In genomic region chr6:93282521-93283031, GRCh38 we compare ENCODE assay signal across 15 cellular contexts.
"Had no signal": no experiment of that assay in that cellular context is flagged by ENCODE, and none has a peak within 500 bp of the region (broad histone marks: within the 10 kb centered on the region; RNA-seq: fewer than 3 reads in every experiment).

No MANE protein-coding gene starts in this region.

- H3K27me3 Mint-ChIP-seq: activated CD4-positive, alpha-beta memory T cell treated with anti-CD3 and anti-CD28 coated beads, Interleukin-2, amount 10 ng/mL, durations not matched to agents 7 days and 5 days; activated CD4-positive, alpha-beta T cell treated with anti-CD3 and anti-CD28 coated beads for 36 hours; stimulated activated naive CD8-positive, alpha-beta T cell treated with anti-CD3 and anti-CD28 coated beads, Interleukin-15, amount 100 ng/mL, for 72 hours had no signal

- H3K4me3 Mint-ChIP-seq: activated CD4-positive, alpha-beta memory T cell treated with anti-CD3 and anti-CD28 coated beads, Interleukin-2, amount 10 ng/mL, durations not matched to agents 7 days and 5 days; activated CD4-positive, alpha-beta T cell treated with anti-CD3 and anti-CD28 coated beads for 36 hours; activated naive CD4-positive, alpha-beta T cell treated with anti-CD3 and anti-CD28 coated beads for 36 hours; mesothelial cell of epicardium; stimulated activated naive CD8-positive, alpha-beta T cell treated with anti-CD3 and anti-CD28 coated beads, Interleukin-15, amount 100 ng/mL, for 72 hours; T-helper 2 cell treated with Interferon-gamma antibody and Interleukin-4, amounts not matched to agents 5 μg/mL and 100 μg/mL, for 36 hours had no signal

- DNase-seq: activated CD4-positive, alpha-beta memory T cell treated with anti-CD3 and anti-CD28 coated beads, Interleukin-2, amount 10 ng/mL, durations not matched to agents 7 days and 5 days; activated CD4-positive, alpha-beta T cell treated with anti-CD3 and anti-CD28 coated beads for 36 hours; activated naive CD4-positive, alpha-beta T cell treated with anti-CD3 and anti-CD28 coated beads for 36 hours; central memory CD4-positive, alpha-beta T cell; cortex of kidney; effector CD8-positive, alpha-beta T cell; foreskin melanocyte; head of caudate nucleus; left ventricle myocardium superior; stimulated activated CD4-positive, alpha-beta T cell treated with anti-CD3 and anti-CD28 coated beads, Interleukin-15, amount 100 ng/mL, for 24 hours; stimulated activated CD4-positive, alpha-beta T cell treated with anti-CD3 and anti-CD28 coated beads, Interleukin-4, amount 100 ng/mL, for 4 hours; stimulated activated naive CD8-positive, alpha-beta T cell treated with anti-CD3 and anti-CD28 coated beads, Interleukin-15, amount 100 ng/mL, for 72 hours had no signal

- H3K27me3 ChIP-seq: vagina had no signal

- H3K27ac Mint-ChIP-seq: activated CD4-positive, alpha-beta memory T cell treated with anti-CD3 and anti-CD28 coated beads, Interleukin-2, amount 10 ng/mL, durations not matched to agents 7 days and 5 days; activated CD4-positive, alpha-beta T cell treated with anti-CD3 and anti-CD28 coated beads for 36 hours; activated naive CD4-positive, alpha-beta T cell treated with anti-CD3 and anti-CD28 coated beads for 36 hours; mesothelial cell of epicardium; stimulated activated naive CD8-positive, alpha-beta T cell treated with anti-CD3 and anti-CD28 coated beads, Interleukin-15, amount 100 ng/mL, for 72 hours; T-helper 2 cell treated with Interferon-gamma antibody and Interleukin-4, amounts not matched to agents 5 μg/mL and 100 μg/mL, for 36 hours had no signal

- H3K4me3 ChIP-seq: vagina had no signal

- H3K9me3 Mint-ChIP-seq: activated naive CD4-positive, alpha-beta T cell treated with anti-CD3 and anti-CD28 coated beads for 36 hours had no signal

- H3K4me1 Mint-ChIP-seq: activated CD4-positive, alpha-beta memory T cell treated with anti-CD3 and anti-CD28 coated beads, Interleukin-2, amount 10 ng/mL, durations not matched to agents 7 days and 5 days; activated CD4-positive, alpha-beta T cell treated with anti-CD3 and anti-CD28 coated beads for 36 hours; mesothelial cell of epicardium; stimulated activated naive CD8-positive, alpha-beta T cell treated with anti-CD3 and anti-CD28 coated beads, Interleukin-15, amount 100 ng/mL, for 72 hours had no signal

- H3K4me1 ChIP-seq: vagina had no signal

- H3K9me3 ChIP-seq: vagina had no signal

- H3K36me3 ChIP-seq: vagina had no signal

- H3K27ac ChIP-seq: vagina had no signal

- ATAC-seq: activated CD4-positive, alpha-beta T cell treated with anti-CD3 and anti-CD28 coated beads for 36 hours; left ventricle myocardium superior; stimulated activated naive CD8-positive, alpha-beta T cell treated with anti-CD3 and anti-CD28 coated beads, Interleukin-15, amount 100 ng/mL, for 72 hours had no signal
